Comparison of ENCODE assay signal across 11 cellular contexts in genomic region chr6:30889921-30890645, GRCh38. TPM values are rescaled to one million over a fixed set of nuclear protein-coding genes. Genes with fewer than 3 reads are reported as not detected.
DNase-seq lines count a peak whose midpoint lies in the region; ATAC-seq, FAIRE-seq and TF ChIP-seq lines count a peak whose summit lies in the region.
"Had no signal": no experiment of that assay in that cellular context is flagged by ENCODE, and none has a peak within 500 bp of the region (broad histone marks: within the 10 kb centered on the region; RNA-seq: fewer than 3 reads in every experiment).

No MANE protein-coding gene starts in this region.

- no peaks in the 10 kb centered on the region for H3K9me3 ChIP-seq in H9 (ENCODE audit: control insufficient read depth, low read depth, low read length)

- no peak overlapping the region for H3K56ac ChIP-seq in H9 (ENCODE audit: insufficient read length, low read depth, low read length)

- no peak overlapping the region for H3K4ac ChIP-seq in H9 (ENCODE audit: low read depth, low read length)

- no peaks in the 10 kb centered on the region for H3K9me3 Mint-ChIP-seq in H9

- peaks cover 13% of the 10 kb centered on the region; the same call in 1 of the 2 replicates for H3K79me2 ChIP-seq in H9 (ENCODE audit: insufficient read depth, low read length)

- H3K4me2 ChIP-seq in H9 (ENCODE audit: insufficient read depth, insufficient read length, low read length) = no peak overlapping the region

- TF ChIP-seq CTCF in H9 (conservative IDR thresholded peaks at IDR 0.05) = no peak
- TF ChIP-seq CTCF in D721Med (IDR thresholded peaks at IDR 0.05; ENCODE audit: insufficient read depth, missing control alignments) = no peak

- peaks cover 47 to 51% of the 10 kb centered on the region in 2 experiments for H3K4me1 Mint-ChIP-seq in H9

- peak overlapping the region in 2 of 3 experiments; percentile 71 to 88; a peak in 4 of 7 replicates for H3K27ac Mint-ChIP-seq in H9

- H3K27me3 Mint-ChIP-seq in H9 (ENCODE audit: low read depth) = no peaks in the 10 kb centered on the region; the same call in 1 of the 2 replicates

- H2BK120ac ChIP-seq in H9 (ENCODE audit: low read depth, low read length, poor library complexity, severe bottlenecking) = no peak overlapping the region

- H3K27me3 ChIP-seq in H9 (ENCODE audit: insufficient read depth, low read length) = no peaks in the 10 kb centered on the region

- peaks cover 4% of the 10 kb centered on the region; the same call in 1 of the 2 replicates for H3K4me1 ChIP-seq in H9 (ENCODE audit: insufficient read depth, low read length)

- no peak overlapping the region for H4K8ac ChIP-seq in H9 (replicated peaks; ENCODE audit: insufficient read length, low read depth, low read length)

- WGBS in H9 (ENCODE audit: extremely low coverage, insufficient read length, low lambda C conversion rate) = no CpG with 5 or more reads among the region's 14 CpGs

- H3K36me3 Mint-ChIP-seq in H9 (ENCODE audit: insufficient read depth in 1 of 3, low read depth in 3 of 3) = peaks cover 35 to 75% (median 71%) of the 10 kb centered on the region in 3 experiments

- no peaks in the 10 kb centered on the region for H4K20me1 ChIP-seq in H9 (ENCODE audit: control insufficient read depth, insufficient read depth, insufficient read length)

- no peak overlapping the region for H3T11ph ChIP-seq in H9 (ENCODE audit: low read length)

- no peak overlapping the region for H3K23ac ChIP-seq in H9 (ENCODE audit: insufficient read length, low read depth, low read length)

- ATAC-seq in GM19324 (IDR thresholded peaks at IDR 0.05; ENCODE audit: low FRiP score, unreplicated experiment) = no peak

- peak overlapping the region in 1 of 2 experiments; percentile 15; a peak in 3 of 5 replicates for H3K4me3 Mint-ChIP-seq in H9

- H3K23me2 ChIP-seq in H9 (ENCODE audit: insufficient read length, low read depth, low read length, poor library complexity, severe bottlenecking) = peaks cover 4% of the 10 kb centered on the region

- FAIRE-seq in frontal cortex (lab: Jason Lieb, UNC) = no peak
- no peak for FAIRE-seq in D721Med (lab: Jason Lieb, UNC)

- H4K5ac ChIP-seq in H9 (ENCODE audit: insufficient read length, low read depth, low read length) = no peak overlapping the region

- no peak overlapping the region for H2BK15ac ChIP-seq in H9 (ENCODE audit: low read depth, low read length)

- H3K79me1 ChIP-seq in H9 (ENCODE audit: insufficient read depth, low read depth, low read length, poor library complexity, severe bottlenecking) = peaks cover 7% of the 10 kb centered on the region

- H3K14ac ChIP-seq in H9 (ENCODE audit: insufficient read depth, low read length) = no peak overlapping the region

- no peak overlapping the region for H3K18ac ChIP-seq in H9 (ENCODE audit: insufficient read length, low read depth, low read length)

- DNase-seq in H9 = peak; percentile 29
- DNase-seq in NCI-H69 (lab: John Stamatoyannopoulos, UW) = peak; percentile 94
- DNase-seq in frontal cortex (ENCODE audit: low spot score in 2 of 2) = peak; percentile 72 to 73
- peak; percentile 88 for DNase-seq in putamen (ENCODE audit: low spot score)
- DNase-seq in D721Med (ENCODE audit: insufficient read length, low spot score) = no peak
- no peak for DNase-seq in D341Med (ENCODE audit: low spot score)
- DNase-seq in Kasumi-1 (lab: John Stamatoyannopoulos, UW) = no peak
- DNase-seq: NCI-H1436 treated with DMSO at 0.1 percent for 48 hours; stimulated activated naive CD4-positive, alpha-beta T cell treated with Interleukin-2 at 50 U/mL for 16 hours had no signal

- no peak overlapping the region for H2AK5ac ChIP-seq in H9 (ENCODE audit: insufficient read length, low read length)

- no peak overlapping the region for H2BK12ac ChIP-seq in H9 (ENCODE audit: insufficient read length, low read depth, low read length)

- no peak overlapping the region for H3K9ac ChIP-seq in H9 (ENCODE audit: extremely low read depth, insufficient read length, low read length)

- H4K91ac ChIP-seq in H9 (ENCODE audit: insufficient read length, low read depth, low read length) = no peak overlapping the region

- no peak overlapping the region for H3K27ac ChIP-seq in H9 (ENCODE audit: insufficient read length, low read depth, low read length)

- no peak overlapping the region for H2BK5ac ChIP-seq in H9 (ENCODE audit: insufficient read length, low read length)

- no peak overlapping the region for H2AFZ ChIP-seq in H9 (ENCODE audit: low read length)

- H2BK20ac ChIP-seq in H9 (ENCODE audit: low read depth, low read length, poor library complexity, severe bottlenecking) = no peak overlapping the region

RNA-seq across cellular contexts. Expression of gene DDR1, which starts 5.8 kb away (rescaled TPM):
- total RNA-seq in H9 (2021) (254 and 258 TPM in 2 replicates), frontal cortex (106 TPM)

RNA-seq across cellular contexts. Expression of gene GTF2H4, which starts 17.9 kb away (rescaled TPM):
- total RNA-seq in H9 (2021) (58.2 and 60.8 TPM in 2 replicates), frontal cortex (15.5 TPM)

RNA-seq across cellular contexts. Expression of gene VARS2, which starts 24.0 kb away (rescaled TPM):
- total RNA-seq in H9 (2021) = 61.9 and 68.2 TPM in 2 replicates
- 22.4 TPM for total RNA-seq in frontal cortex

RNA-seq across cellular contexts. Expression of gene SFTA2, which starts 41.9 kb away (rescaled TPM):
- total RNA-seq in H9 (2021) (not detected in 2 replicates), frontal cortex (not detected)
- total RNA-seq: lung microvascular endothelial cell had no signal

RNA-seq across cellular contexts. Expression of gene MUCL3, which starts 50.7 kb away (rescaled TPM):
- total RNA-seq in H9 (2021) = 0.15 and 0.20 TPM in 2 replicates
- not detected for total RNA-seq in frontal cortex
- total RNA-seq: lung microvascular endothelial cell had no signal

Comparison
In these comparisons a context has a peak if more than half of its experiments do, and no peak if none do; other contexts are left out.
1. DNase-seq: peak in H9 (single experiment), NCI-H69 (single experiment), frontal cortex (2 of 2) and putamen (single experiment); none in D721Med (single experiment), D341Med (single experiment) and Kasumi-1 (0 of 2).